ENCODE assay signal across 13 cellular contexts in the genomic region with DNA sequence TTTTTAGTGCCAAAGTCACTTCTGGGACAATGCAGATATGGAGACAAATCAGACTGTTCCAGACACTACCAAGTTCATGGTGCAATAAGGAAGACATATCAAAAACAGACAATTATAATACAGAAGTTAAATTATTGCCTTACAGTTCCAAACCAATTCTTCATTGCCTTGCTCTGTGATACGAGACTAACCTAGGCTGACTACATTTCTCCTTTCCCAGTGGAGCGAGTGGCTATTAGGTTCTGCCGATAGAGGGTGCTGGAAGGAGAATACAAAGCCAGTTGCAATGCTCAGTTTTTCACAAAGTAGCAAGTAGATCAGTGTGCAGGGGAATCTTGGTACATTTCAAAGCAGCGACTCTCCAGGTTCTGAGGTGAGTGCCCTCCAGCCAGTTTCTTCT.
DNase-seq lines count a peak whose midpoint lies in the region; TF ChIP-seq lines count a peak whose summit lies in the region.
"Had no signal": no experiment of that assay in that cellular context is flagged by ENCODE, and none has a peak within 500 bp of the region (broad histone marks: within the 10 kb centered on the region; RNA-seq: fewer than 3 reads in every experiment).

No MANE protein-coding gene starts in this region.

- H3K27ac ChIP-seq in Peyer's patch = peak overlapping the region in 2 of 4 donors; percentile 3 to 13
- no peak overlapping the region for H3K27ac ChIP-seq in substantia nigra (ENCODE audit: low read depth, low read length, poor library complexity, severe bottlenecking)
- H3K27ac ChIP-seq: adrenal gland had no signal

- TF ChIP-seq POLR2A in Peyer's patch (IDR thresholded peaks at IDR 0.05) = no peak

- peaks cover 4% of the 10 kb centered on the region for H3K36me3 Mint-ChIP-seq in progenitor cell of endocrine pancreas (ENCODE audit: insufficient read depth)
- H3K36me3 Mint-ChIP-seq: stimulated activated memory B cell treated with anti-CD40 and anti-IgM and Interleukin-4, amounts not matched to agents 10 μg/mL and 1 μg/mL and 100 μg/mL, for 72 hours had no signal

- H3K4me3 ChIP-seq in Peyer's patch (no peak overlapping the region), fibroblast of villous mesenchyme (ENCODE audit: low read depth, low read length) (no peak overlapping the region)
- H3K4me3 ChIP-seq: adrenal gland had no signal

- H3K27ac Mint-ChIP-seq in progenitor cell of endocrine pancreas = no peak overlapping the region
- H3K27ac Mint-ChIP-seq: activated CD8-positive, alpha-beta memory T cell treated with anti-CD3 and anti-CD28 coated beads, Interleukin-2, amount 10 ng/mL, durations not matched to agents 7 days and 5 days had no signal

- H3K9me3 Mint-ChIP-seq in progenitor cell of endocrine pancreas (ENCODE audit: low read depth) = peaks cover under 1% of the 10 kb centered on the region
- H3K9me3 Mint-ChIP-seq: stimulated activated memory B cell treated with anti-CD40 and anti-IgM and Interleukin-4, amounts not matched to agents 10 μg/mL and 1 μg/mL and 100 μg/mL, for 72 hours had no signal

- no peaks in the 10 kb centered on the region for H3K27me3 Mint-ChIP-seq in progenitor cell of endocrine pancreas
- H3K27me3 Mint-ChIP-seq: activated CD8-positive, alpha-beta memory T cell treated with anti-CD3 and anti-CD28 coated beads, Interleukin-2, amount 10 ng/mL, durations not matched to agents 7 days and 5 days; stimulated activated memory B cell treated with anti-CD40 and anti-IgM and Interleukin-4, amounts not matched to agents 10 μg/mL and 1 μg/mL and 100 μg/mL, for 72 hours had no signal

- TF ChIP-seq CTCF in GM12872 (IDR thresholded peaks at IDR 0.05; ENCODE audit: insufficient read depth, low read depth, low read length) (peak; percentile 43; the same call in 2 of the 3 replicates), Peyer's patch (IDR thresholded peaks at IDR 0.05) (peak in 4 of 6 experiments; percentile 24 to 69 (median 64)), fibroblast of villous mesenchyme (IDR thresholded peaks at IDR 0.05; ENCODE audit: insufficient read depth, low read depth, low read length) (peak; percentile 18), progenitor cell of endocrine pancreas (IDR thresholded peaks at IDR 0.05; ENCODE audit: unreplicated experiment) (peak; percentile 35)

- H3K36me3 ChIP-seq in Peyer's patch = no peaks in the 10 kb centered on the region
- H3K36me3 ChIP-seq: adrenal gland had no signal

- no peaks in the 10 kb centered on the region for H3K27me3 ChIP-seq in Peyer's patch
- H3K27me3 ChIP-seq: adrenal gland had no signal

- H3K4me3 Mint-ChIP-seq in progenitor cell of endocrine pancreas (ENCODE audit: low read depth) = no peak overlapping the region
- H3K4me3 Mint-ChIP-seq: activated CD8-positive, alpha-beta memory T cell treated with anti-CD3 and anti-CD28 coated beads, Interleukin-2, amount 10 ng/mL, durations not matched to agents 7 days and 5 days; stimulated activated memory B cell treated with anti-CD40 and anti-IgM and Interleukin-4, amounts not matched to agents 10 μg/mL and 1 μg/mL and 100 μg/mL, for 72 hours had no signal

- peaks cover 40% of the 10 kb centered on the region for H3K4me1 Mint-ChIP-seq in progenitor cell of endocrine pancreas (ENCODE audit: low read depth)

- no peaks in the 10 kb centered on the region for H3K9me3 ChIP-seq in Peyer's patch
- H3K9me3 ChIP-seq: adrenal gland had no signal

- peaks cover 0 to 59% (median 2%) of the 10 kb centered on the region in 4 donors for H3K4me1 ChIP-seq in Peyer's patch

- DNase-seq in Peyer's patch (peak in 1 of 3 donors; percentile 58), fibroblast of villous mesenchyme (ENCODE audit: low read depth) (no peak), progenitor cell of endocrine pancreas (ENCODE audit: low spot score, unreplicated experiment) (no peak), substantia nigra (lab: John Stamatoyannopoulos, UW) (no peak), pons (ENCODE audit: low spot score) (no peak), NCI-H2107 treated with DMSO at 0.1 percent for 48 hours (lab: John Stamatoyannopoulos, UW; ENCODE audit: unreplicated experiment) (no peak)
- DNase-seq: activated CD8-positive, alpha-beta memory T cell treated with anti-CD3 and anti-CD28 coated beads, Interleukin-2, amount 10 ng/mL, durations not matched to agents 7 days and 5 days; adrenal gland; DND-41; NCI-H1930; T-helper 9 cell had no signal
